29 cellular contexts compared by ENCODE assay signal in the genomic region with DNA sequence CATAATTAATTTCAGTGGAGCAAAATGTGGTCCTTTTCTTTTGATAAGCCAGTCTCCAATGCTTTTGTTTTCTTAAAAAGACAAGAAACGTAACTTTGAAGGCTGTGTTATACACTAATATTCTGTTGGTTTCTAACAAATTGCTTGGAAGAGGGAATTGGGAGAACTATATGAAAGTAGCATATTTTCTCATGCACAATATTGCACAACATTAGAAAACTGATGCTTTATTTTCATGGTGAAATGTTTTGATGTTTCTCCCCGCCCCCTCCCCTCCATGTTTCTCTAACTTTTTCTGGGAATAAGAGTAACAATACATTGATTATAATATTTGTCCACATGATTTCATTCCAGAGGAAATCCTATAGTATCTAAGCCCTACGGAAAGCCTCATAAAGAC.
"Had no signal": no experiment of that assay in that cellular context is flagged by ENCODE, and none has a peak within 500 bp of the region (broad histone marks: within the 10 kb centered on the region; RNA-seq: fewer than 3 reads in every experiment).

No MANE protein-coding gene starts in this region.

- H3K27ac ChIP-seq: ascending aorta, breast epithelium, cardiac muscle cell, dorsolateral prefrontal cortex, foreskin keratinocyte, gastrocnemius medialis, heart right ventricle had no signal

- H3K27me3 ChIP-seq: ascending aorta, breast epithelium, cardiac muscle cell, dorsolateral prefrontal cortex, foreskin keratinocyte, gastrocnemius medialis, heart right ventricle had no signal

- H3K9me3 ChIP-seq: ascending aorta, breast epithelium, gastrocnemius medialis, heart right ventricle had no signal

- DNase-seq: activated CD4-positive, alpha-beta memory T cell treated with anti-CD3 and anti-CD28 coated beads for 36 hours; activated CD4-positive, alpha-beta T cell treated with anti-CD3 and anti-CD28 coated beads for 36 hours; activated CD4-positive, alpha-beta T cell treated with anti-CD3 and anti-CD28 coated beads, Interleukin-2, amount 10 ng/mL, durations not matched to agents 24 days and 14 days; activated CD4-positive, CD25-positive, alpha-beta regulatory T cell; activated CD4-positive, CD25-positive, alpha-beta regulatory T cell treated with anti-CD3 and anti-CD28 coated beads, Interleukin-2, amount 50 U/mL, for 72 hours; activated CD8-positive, alpha-beta memory T cell treated with anti-CD3 and anti-CD28 coated beads, Interleukin-2, amount 10 ng/mL, durations not matched to agents 7 days and 5 days; activated CD8-positive, alpha-beta memory T cell treated with anti-CD3 and anti-CD28 coated beads, Interleukin-2, amount 50 U/mL, for 4 hours; activated CD8-positive, alpha-beta T cell treated with anti-CD3 and anti-CD28 coated beads, Interleukin-2, amount 10 ng/mL, durations not matched to agents 7 days and 5 days; activated effector memory CD4-positive, alpha-beta T cell treated with anti-CD3 and anti-CD28 coated beads, Interleukin-2, amount 50 U/mL, for 16 hours; activated naive CD4-positive, alpha-beta T cell treated with anti-CD3 and anti-CD28 coated beads for 36 hours; activated naive CD8-positive, alpha-beta T cell treated with anti-CD3 and anti-CD28 coated beads for 36 hours; activated naive CD8-positive, alpha-beta T cell treated with anti-CD3 and anti-CD28 coated beads, Interleukin-2, amount 50 U/mL, for 24 hours; activated T-cell treated with anti-CD3 and anti-CD28 coated beads, Interleukin-2, amount 50 U/mL, for 1 hour; activated T-cell treated with anti-CD3 and anti-CD28 coated beads, Interleukin-2, amount 50 U/mL, for 48 hours; central memory CD4-positive, alpha-beta T cell; cerebellar nuclear complex; dorsolateral prefrontal cortex; effector memory CD4-positive, alpha-beta T cell; endodermal cell; foreskin keratinocyte; gastrocnemius medialis; heart right ventricle; T-helper 1 cell; T-helper 2 cell had no signal

- H3K4me1 ChIP-seq: breast epithelium, foreskin keratinocyte, gastrocnemius medialis had no signal

- ATAC-seq: activated CD4-positive, alpha-beta T cell treated with anti-CD3 and anti-CD28 coated beads for 36 hours; activated CD8-positive, alpha-beta memory T cell treated with anti-CD3 and anti-CD28 coated beads, Interleukin-2, amount 10 ng/mL, durations not matched to agents 7 days and 5 days; activated CD8-positive, alpha-beta T cell treated with anti-CD3 and anti-CD28 coated beads, Interleukin-2, amount 10 ng/mL, durations not matched to agents 7 days and 5 days; activated naive CD8-positive, alpha-beta T cell treated with anti-CD3 and anti-CD28 coated beads, Interleukin-2, amount 50 U/mL, for 24 hours; esophagus mucosa; foreskin keratinocyte; gastrocnemius medialis; heart right ventricle had no signal

- H3K36me3 ChIP-seq: ascending aorta, breast epithelium had no signal

- H3K4me3 ChIP-seq: ascending aorta, breast epithelium, cardiac muscle cell, coronary artery, dorsolateral prefrontal cortex, gastrocnemius medialis, heart right ventricle had no signal
